In genomic region chr4:1198070-1198844, GRCh38 we compare ENCODE assay signal across 13 cellular contexts. TPM values are rescaled to one million over a fixed set of nuclear protein-coding genes. Genes with fewer than 3 reads are reported as not detected.
A peak's percentile ranks its signal among the peaks of the same experiment; 100 is the strongest.
DNase-seq lines count a peak whose midpoint lies in the region; ATAC-seq and TF ChIP-seq lines count a peak whose summit lies in the region.
"Had no signal": no experiment of that assay in that cellular context is flagged by ENCODE, and none has a peak within 500 bp of the region (broad histone marks: within the 10 kb centered on the region; RNA-seq: fewer than 3 reads in every experiment).

No MANE protein-coding gene starts in this region.

- peak; percentile 60 for DNase-seq in DMS 273 (lab: John Stamatoyannopoulos, UW; ENCODE audit: unreplicated experiment)
- no peak for DNase-seq in DMS 273 treated with DMSO at 0.1 percent for 48 hours (lab: John Stamatoyannopoulos, UW)
- peak; percentile 19 for DNase-seq in HuH-7.5 (ENCODE audit: low spot score)
- DNase-seq in foreskin fibroblast, result peak; percentile 45 to 81
- peak in 1 of 2 donors; percentile 50 for DNase-seq in psoas muscle
- DNase-seq in activated CD8-positive, alpha-beta memory T cell treated with anti-CD3 and anti-CD28 coated beads, Interleukin-2, amount 50 U/mL, for 4 hours, result no peak
- no peak for DNase-seq in hippocampal formation (lab: John Stamatoyannopoulos, UW)
- DNase-seq in GM13976 (ENCODE audit: low spot score), result no peak
- DNase-seq: GOT3, MM.1S had no signal

- no peaks in the 10 kb centered on the region for H3K9me3 ChIP-seq in psoas muscle

- 59 to 61% (median 60%) methylated on average over 24 of the region's 24 CpGs for WGBS in psoas muscle, 3 donors

- ATAC-seq in psoas muscle, result peak in 3 of 4 donors; percentile 20 to 49 (median 26)
- ATAC-seq: esophagus mucosa, right cardiac atrium had no signal

- peaks cover 18% of the 10 kb centered on the region for H3K4me1 ChIP-seq in psoas muscle

- intact Hi-C loops in psoas muscle (cut with DNase I), result no loop called here

- H3K4me3 ChIP-seq in foreskin fibroblast (ENCODE audit: low read depth in 1 of 2, low read length in 2 of 2), result no peak overlapping the region
- no peak overlapping the region for H3K4me3 ChIP-seq in psoas muscle

- TF ChIP-seq CTCF in foreskin fibroblast (IDR thresholded peaks at IDR 0.05; ENCODE audit: low read depth, low read length) (no peak), psoas muscle (IDR thresholded peaks at IDR 0.05) (no peak), GM13976 (IDR thresholded peaks at IDR 0.05; ENCODE audit: borderline replicate concordance, control extremely low read depth, extremely low read depth, insufficient read depth, missing control alignments) (no peak)

- H3K27ac ChIP-seq in psoas muscle, result peak overlapping the region; percentile 24
- H3K27ac ChIP-seq: 22Rv1 had no signal

- in situ Hi-C loops in GM13976 (cut with MboI; ENCODE audit: low sequenced_read_pairs, unreplicated experiment), result no loop called here

- H3K36me3 ChIP-seq in psoas muscle (ENCODE audit: insufficient read depth in 1 of 2, low read depth in 1 of 2), result no peaks in the 10 kb centered on the region

- H3K27me3 ChIP-seq in psoas muscle (ENCODE audit: insufficient read depth in 3 of 3, low read length in 2 of 3), result no peaks in the 10 kb centered on the region

RNA-seq across cellular contexts. Expression of gene SPON2, which starts 25.9 kb away (rescaled TPM):
- 10 to 100 TPM in 1 of 4 donors, 1 to 10 TPM in 3; 6.8 to 18.5 (median 8.0) TPM for total RNA-seq in psoas muscle
- 1 to 10 TPM; 4.1 to 6.4 (median 6.2) TPM for polyA plus RNA-seq in psoas muscle

RNA-seq across cellular contexts. Expression of gene CTBP1, which starts 50.7 kb away (rescaled TPM):
- 100 to 1,000 TPM; 122 to 165 (median 142) TPM for total RNA-seq in psoas muscle
- polyA plus RNA-seq in psoas muscle, result 100 to 1,000 TPM; 109 to 156 (median 116) TPM

Comparison
In these comparisons a context has a peak if more than half of its experiments do, and no peak if none do; other contexts are left out.
1. DNase-seq: peak in DMS 273 (single experiment), HuH-7.5 (single experiment) and foreskin fibroblast (2 of 2); none in DMS 273 treated with DMSO at 0.1 percent for 48 hours (single experiment), activated CD8-positive, alpha-beta memory T cell treated with anti-CD3 and anti-CD28 coated beads, Interleukin-2, amount 50 U/mL, for 4 hours (single experiment), hippocampal formation (0 of 2) and GM13976 (single experiment).